ENCODE assay signal across 24 cellular contexts in genomic region chr4:110159544-110159943, GRCh38.
"Had no signal": no experiment of that assay in that cellular context is flagged by ENCODE, and none has a peak within 500 bp of the region (broad histone marks: within the 10 kb centered on the region; RNA-seq: fewer than 3 reads in every experiment).

No MANE protein-coding gene starts in this region.

- H3K27me3 ChIP-seq: body of pancreas, dorsolateral prefrontal cortex, neural progenitor cell, spleen, tibial nerve had no signal

- H3K4me3 ChIP-seq: body of pancreas, coronary artery, dorsolateral prefrontal cortex, neural progenitor cell, spleen, tibial nerve had no signal

- H3K27ac ChIP-seq: body of pancreas, coronary artery, dorsolateral prefrontal cortex, neural progenitor cell, spleen, tibial nerve, WERI-Rb-1 had no signal

- DNase-seq: activated CD4-positive, alpha-beta T cell treated with anti-CD3 and anti-CD28 coated beads for 48 hours; activated CD4-positive, alpha-beta T cell treated with anti-CD3 and anti-CD28 coated beads, Interleukin-2, amount 50 U/mL, for 48 hours; activated CD8-positive, alpha-beta memory T cell treated with anti-CD3 and anti-CD28 coated beads for 24 hours; activated effector memory CD4-positive, alpha-beta T cell treated with Interleukin-2 at 50 U/mL for 16 hours; activated naive CD4-positive, alpha-beta T cell treated with Interleukin-2 at 50 U/mL for 16 hours; anterior cingulate cortex; body of pancreas; dorsolateral prefrontal cortex; effector memory CD4-positive, alpha-beta T cell; islet precursor cell; left ventricle myocardium superior; naive B cell; occipital lobe; right cardiac atrium; spleen; stimulated activated naive CD4-positive, alpha-beta T cell; T1000; WERI-Rb-1 had no signal

- H3K9me3 ChIP-seq: body of pancreas, tibial nerve had no signal

- H3K4me1 Mint-ChIP-seq: naive B cell had no signal

- H3K27me3 Mint-ChIP-seq: activated naive CD8-positive, alpha-beta T cell; naive B cell had no signal

- H3K4me1 ChIP-seq: body of pancreas, neural progenitor cell, spleen, tibial nerve had no signal

- H3K36me3 ChIP-seq: neural progenitor cell, spleen had no signal

- ATAC-seq: activated CD4-positive, CD25-positive, alpha-beta regulatory T cell treated with anti-CD3 and anti-CD28 coated beads, Interleukin-2, amount 50 U/mL, for 24 hours; body of pancreas; left ventricle myocardium superior; right cardiac atrium had no signal

- H3K27ac Mint-ChIP-seq: activated naive CD8-positive, alpha-beta T cell; mesothelial cell of epicardium; naive B cell; neural progenitor cell had no signal

- H3K36me3 Mint-ChIP-seq: naive B cell had no signal

- H3K4me3 Mint-ChIP-seq: activated naive CD8-positive, alpha-beta T cell; mesothelial cell of epicardium; naive B cell; neural progenitor cell had no signal

- H3K9me3 Mint-ChIP-seq: mesothelial cell of epicardium, neural progenitor cell had no signal
